In the genomic region with DNA sequence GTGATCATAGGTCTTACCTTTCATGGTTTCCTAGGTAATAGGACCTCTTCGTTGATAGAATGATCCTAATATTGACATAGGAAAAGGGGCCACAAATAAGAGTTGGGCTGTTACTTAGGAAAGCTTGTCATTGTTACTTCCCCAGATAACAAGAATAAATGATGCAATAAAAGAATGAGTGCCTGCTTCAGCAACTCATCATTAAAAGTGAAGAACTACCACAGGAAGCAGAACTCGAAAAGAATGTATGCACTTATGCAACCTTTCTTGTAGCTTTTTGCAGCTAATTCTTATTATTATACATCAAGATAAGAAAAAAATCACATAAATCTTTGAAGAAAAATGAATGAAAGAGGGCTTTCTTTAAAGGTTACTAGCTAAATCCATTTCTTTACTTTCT, we compare ENCODE assay signal across 16 cellular contexts.
"Had no signal": no experiment of that assay in that cellular context is flagged by ENCODE, and none has a peak within 500 bp of the region (broad histone marks: within the 10 kb centered on the region; RNA-seq: fewer than 3 reads in every experiment).

No MANE protein-coding gene starts in this region.

- H3K36me3 ChIP-seq: thoracic aorta had no signal

- H3K27me3 Mint-ChIP-seq: activated naive CD8-positive, alpha-beta T cell treated with anti-CD3 and anti-CD28 coated beads for 36 hours; stimulated activated naive CD8-positive, alpha-beta T cell treated with anti-CD3 and anti-CD28 coated beads, Interleukin-15, amount 100 ng/mL, for 72 hours had no signal

- H3K4me1 Mint-ChIP-seq: activated naive CD8-positive, alpha-beta T cell treated with anti-CD3 and anti-CD28 coated beads for 36 hours; stimulated activated naive CD8-positive, alpha-beta T cell treated with anti-CD3 and anti-CD28 coated beads, Interleukin-15, amount 100 ng/mL, for 72 hours had no signal

- H3K27me3 ChIP-seq: esophagus muscularis mucosa had no signal

- H3K36me3 Mint-ChIP-seq: activated CD8-positive, alpha-beta memory T cell treated with anti-CD3 and anti-CD28 coated beads, Interleukin-2, amount 10 ng/mL, durations not matched to agents 7 days and 5 days; activated naive CD8-positive, alpha-beta T cell treated with anti-CD3 and anti-CD28 coated beads for 36 hours had no signal

- ATAC-seq: activated CD8-positive, alpha-beta memory T cell treated with anti-CD3 and anti-CD28 coated beads, Interleukin-2, amount 10 ng/mL, durations not matched to agents 7 days and 5 days; activated T-cell treated with anti-CD3 and anti-CD28 coated beads, Interleukin-2, amount 50 U/mL, for 4 hours; stimulated activated naive CD8-positive, alpha-beta T cell treated with anti-CD3 and anti-CD28 coated beads, Interleukin-15, amount 100 ng/mL, for 72 hours had no signal

- FAIRE-seq: bronchial epithelial cell, endometrium had no signal

- H3K4me1 ChIP-seq: esophagus muscularis mucosa had no signal

- H3K27ac ChIP-seq: esophagus muscularis mucosa, thoracic aorta had no signal

- DNase-seq: activated CD4-positive, alpha-beta T cell treated with anti-CD3 and anti-CD28 coated beads for 1 hour; activated CD4-positive, alpha-beta T cell treated with anti-CD3 and anti-CD28 coated beads, Interleukin-2, amount 50 U/mL, for 48 hours; activated CD8-positive, alpha-beta memory T cell treated with anti-CD3 and anti-CD28 coated beads, Interleukin-2, amount 10 ng/mL, durations not matched to agents 7 days and 5 days; activated gamma-delta T cell; activated naive CD8-positive, alpha-beta T cell treated with anti-CD3 and anti-CD28 coated beads for 36 hours; activated T-cell treated with anti-CD3 and anti-CD28 coated beads, Interleukin-2, amount 50 U/mL, for 4 hours; aorta; hippocampal formation; kidney glomerular epithelial cell; stimulated activated CD4-positive, alpha-beta T cell treated with anti-CD3 and anti-CD28 coated beads, Interleukin-15, amount 100 ng/mL, for 24 hours; stimulated activated CD4-positive, alpha-beta T cell treated with anti-CD3 and anti-CD28 coated beads, Interleukin-4, amount 100 ng/mL, for 4 hours; stimulated activated naive CD8-positive, alpha-beta T cell treated with anti-CD3 and anti-CD28 coated beads, Interleukin-15, amount 100 ng/mL, for 72 hours had no signal

- H3K9me3 ChIP-seq: esophagus muscularis mucosa, thoracic aorta had no signal

- H3K4me3 Mint-ChIP-seq: activated CD8-positive, alpha-beta memory T cell treated with anti-CD3 and anti-CD28 coated beads, Interleukin-2, amount 10 ng/mL, durations not matched to agents 7 days and 5 days; activated naive CD8-positive, alpha-beta T cell treated with anti-CD3 and anti-CD28 coated beads for 36 hours; activated T-cell treated with anti-CD3 and anti-CD28 coated beads, Interleukin-2, amount 50 U/mL, for 4 hours; stimulated activated naive CD8-positive, alpha-beta T cell treated with anti-CD3 and anti-CD28 coated beads, Interleukin-15, amount 100 ng/mL, for 72 hours had no signal

- H3K27ac Mint-ChIP-seq: activated CD8-positive, alpha-beta memory T cell treated with anti-CD3 and anti-CD28 coated beads, Interleukin-2, amount 10 ng/mL, durations not matched to agents 7 days and 5 days; activated naive CD8-positive, alpha-beta T cell treated with anti-CD3 and anti-CD28 coated beads for 36 hours had no signal

- H3K4me3 ChIP-seq: esophagus muscularis mucosa, thoracic aorta had no signal
